In the genomic region with DNA sequence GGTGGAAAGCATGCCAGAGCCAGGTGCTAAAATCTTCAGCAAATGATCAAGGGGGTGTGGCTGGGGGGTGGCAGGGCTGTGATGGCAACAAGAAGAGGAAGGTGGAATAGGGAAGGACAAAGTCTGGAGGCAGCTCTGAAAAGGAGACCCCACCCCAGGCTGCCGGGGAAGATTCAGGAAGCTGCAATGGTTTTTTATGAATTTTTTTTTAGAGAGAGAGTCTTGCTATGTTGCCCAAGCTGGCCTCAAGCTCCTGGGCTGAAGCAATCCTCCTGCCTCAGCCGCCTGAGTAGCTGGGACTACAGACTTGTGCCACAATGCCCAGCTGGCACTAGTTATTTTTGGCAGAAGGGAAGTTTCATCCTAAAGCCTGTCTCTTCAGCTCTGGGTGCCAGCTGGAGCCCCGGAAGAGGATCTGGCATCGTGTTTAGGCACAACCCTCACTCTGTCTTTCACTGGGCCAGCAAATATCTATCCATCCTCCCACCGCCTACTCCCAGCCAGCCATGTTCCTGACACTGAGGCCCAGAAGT, we compare ENCODE assay signal across 23 cellular contexts. TPM values are rescaled to one million over a fixed set of nuclear protein-coding genes. Genes with fewer than 3 reads are reported as not detected.
DNase-seq lines count a peak whose midpoint lies in the region; ATAC-seq and TF ChIP-seq lines count a peak whose summit lies in the region.
"Had no signal": no experiment of that assay in that cellular context is flagged by ENCODE, and none has a peak within 500 bp of the region (broad histone marks: within the 10 kb centered on the region; RNA-seq: fewer than 3 reads in every experiment).

No MANE protein-coding gene starts in this region.

- WGBS in heart left ventricle, 4 donors: 56 to 73% (median 62%) methylated on average over 4 to 5 of the region's 5 CpGs

- no peak overlapping the region for H3K4me3 ChIP-seq in heart left ventricle
- peak overlapping the region in 1 of 2 experiments; percentile 16 for H3K4me3 ChIP-seq in neutrophil (ENCODE audit: low read depth in 1 of 2, low read length in 1 of 2)
- H3K4me3 ChIP-seq: neural progenitor cell, thyroid gland had no signal

- TF ChIP-seq POLR2A in heart left ventricle (IDR thresholded peaks at IDR 0.05): no peak

- no peak overlapping the region for H3K27ac Mint-ChIP-seq in T-helper 2 cell treated with Interferon-gamma antibody and Interleukin-4, amounts not matched to agents 5 μg/mL and 100 μg/mL, for 36 hours
- H3K27ac Mint-ChIP-seq: activated CD8-positive, alpha-beta T cell treated with anti-CD3 and anti-CD28 coated beads for 36 hours; neural progenitor cell; T-cell had no signal

- H3K4me1 Mint-ChIP-seq in T-helper 2 cell treated with Interferon-gamma antibody and Interleukin-4, amounts not matched to agents 5 μg/mL and 100 μg/mL, for 36 hours (ENCODE audit: low read depth): peaks cover 25% of the 10 kb centered on the region

- DNase-seq in DMS 273 (lab: John Stamatoyannopoulos, UW; ENCODE audit: unreplicated experiment): peak; percentile 95
- DNase-seq in NOMO-1 treated with DMSO at 0.1 percent for 48 hours (lab: John Stamatoyannopoulos, UW; ENCODE audit: unreplicated experiment): peak; percentile 38
- DNase-seq in heart left ventricle: peak in 2 of 5 donors; percentile 47 to 57
- DNase-seq in effector CD8-positive, alpha-beta T cell (lab: John Stamatoyannopoulos, UW): no peak
- DNase-seq in T-helper 2 cell treated with Interferon-gamma antibody and Interleukin-4, amounts not matched to agents 5 μg/mL and 100 μg/mL, for 36 hours (ENCODE audit: low spot score): no peak
- DNase-seq: activated CD8-positive, alpha-beta T cell treated with anti-CD3 and anti-CD28 coated beads for 36 hours; central memory CD4-positive, alpha-beta T cell; H9; Kasumi-1; mesenchymal stem cell; NCI-H146; NCI-H510A treated with DMSO at 0.1 percent for 48 hours; stimulated activated CD4-positive, alpha-beta T cell treated with anti-CD3 and anti-CD28 coated beads, Interleukin-4, amount 100 ng/mL, for 1 hour; T-cell; thyroid gland had no signal

- no peaks in the 10 kb centered on the region for H3K9me3 Mint-ChIP-seq in T-helper 2 cell treated with Interferon-gamma antibody and Interleukin-4, amounts not matched to agents 5 μg/mL and 100 μg/mL, for 36 hours
- H3K9me3 Mint-ChIP-seq: activated CD8-positive, alpha-beta T cell treated with anti-CD3 and anti-CD28 coated beads for 36 hours; activated T-helper 1 cell treated with anti-CD3 and anti-CD28 coated beads, Interleukin-12 subunit alpha, Interleukin-12 subunit beta, Interleukin-2, Interleukin-4 antibody, amounts not matched to agents 30 ng/mL and 10 ng/mL and 1 ng/mL, durations not matched to agents 14 hours and 24 hours and 36 hours; H9; neural progenitor cell; T-cell had no signal

- H3K27ac ChIP-seq in heart left ventricle (peak overlapping the region in 1 of 12 donors; percentile 18), neutrophil (peak overlapping the region; percentile 49)
- H3K27ac ChIP-seq: neural progenitor cell, thyroid gland, WERI-Rb-1 had no signal

- H3K9me3 ChIP-seq in heart left ventricle (no peaks in the 10 kb centered on the region), neutrophil (no peaks in the 10 kb centered on the region)
- H3K9me3 ChIP-seq: thyroid gland had no signal

- no peaks in the 10 kb centered on the region for H3K27me3 Mint-ChIP-seq in T-helper 2 cell treated with Interferon-gamma antibody and Interleukin-4, amounts not matched to agents 5 μg/mL and 100 μg/mL, for 36 hours (ENCODE audit: low read depth)
- H3K27me3 Mint-ChIP-seq: activated CD8-positive, alpha-beta T cell treated with anti-CD3 and anti-CD28 coated beads for 36 hours had no signal

- H3K4me1 ChIP-seq in heart left ventricle (peaks cover 0 to 33% (median 0%) of the 10 kb centered on the region in 12 donors), neutrophil (ENCODE audit: control insufficient read depth in 1 of 2, insufficient read depth in 1 of 2, low read depth in 1 of 2, low read length in 1 of 2) (peaks cover 25% of the 10 kb centered on the region in 2 experiments)
- H3K4me1 ChIP-seq: neural progenitor cell, thyroid gland had no signal

- H3K27me3 ChIP-seq in heart left ventricle (no peaks in the 10 kb centered on the region), neutrophil (no peaks in the 10 kb centered on the region)
- H3K27me3 ChIP-seq: thyroid gland had no signal

- intact Hi-C loops in heart left ventricle (cut with DNase I): no loop called here

- H3K36me3 Mint-ChIP-seq in T-helper 2 cell treated with Interferon-gamma antibody and Interleukin-4, amounts not matched to agents 5 μg/mL and 100 μg/mL, for 36 hours (ENCODE audit: low read depth): no peaks in the 10 kb centered on the region
- H3K36me3 Mint-ChIP-seq: neural progenitor cell, T-cell had no signal

- TF ChIP-seq CTCF in heart left ventricle (IDR thresholded peaks at IDR 0.05): no peak
- TF ChIP-seq CTCF in neutrophil (IDR thresholded peaks at IDR 0.05): no peak

- H3K4me3 Mint-ChIP-seq in T-helper 2 cell treated with Interferon-gamma antibody and Interleukin-4, amounts not matched to agents 5 μg/mL and 100 μg/mL, for 36 hours: no peak overlapping the region
- H3K4me3 Mint-ChIP-seq: activated CD8-positive, alpha-beta T cell treated with anti-CD3 and anti-CD28 coated beads for 36 hours; activated T-helper 1 cell treated with anti-CD3 and anti-CD28 coated beads, Interleukin-12 subunit alpha, Interleukin-12 subunit beta, Interleukin-2, Interleukin-4 antibody, amounts not matched to agents 30 ng/mL and 10 ng/mL and 1 ng/mL, durations not matched to agents 14 hours and 24 hours and 36 hours; H9; neural progenitor cell; T-cell had no signal

- no peaks in the 10 kb centered on the region for H3K36me3 ChIP-seq in heart left ventricle
- H3K36me3 ChIP-seq in neutrophil: no peaks in the 10 kb centered on the region
- H3K36me3 ChIP-seq: neural progenitor cell, thyroid gland, WERI-Rb-1 had no signal

- ATAC-seq in heart left ventricle (peak in 3 of 4 donors; percentile 12 to 63 (median 26)), GM21367 (IDR thresholded peaks at IDR 0.05; ENCODE audit: unreplicated experiment) (no peak), GM18498 (IDR thresholded peaks at IDR 0.05; ENCODE audit: unreplicated experiment) (no peak)
- ATAC-seq: activated CD8-positive, alpha-beta T cell treated with anti-CD3 and anti-CD28 coated beads for 36 hours; Panc1; T-cell had no signal

RNA-seq across cellular contexts. Expression of gene CES3, which starts 1.4 kb away (rescaled TPM):
- 1 to 10 TPM in 3 of 9 donors, under 1 TPM in 6; 0.51 to 1.7 (median 0.88) TPM for total RNA-seq in heart left ventricle
- 1 to 10 TPM in 1 of 2 donors, under 1 TPM in 1; 0.08 to 1.1 TPM for polyA plus RNA-seq in heart left ventricle
- total RNA-seq: fibroblast of villous mesenchyme had no signal

RNA-seq across cellular contexts. Expression of gene CES2, which starts 24.4 kb away (rescaled TPM):
- total RNA-seq in heart left ventricle: 100 to 1,000 TPM in 4 of 9 donors, 10 to 100 TPM in 5; 56.0 to 157 (median 78.8) TPM
- 100 to 1,000 TPM in 1 of 2 donors, 10 to 100 TPM in 1; 40.9 to 125 TPM for polyA plus RNA-seq in heart left ventricle

RNA-seq across cellular contexts. Expression of gene CIAO2B, which starts 25.5 kb away (rescaled TPM):
- total RNA-seq in heart left ventricle: 100 to 1,000 TPM; 103 to 188 (median 110) TPM
- 100 to 1,000 TPM; 265 to 669 TPM for polyA plus RNA-seq in heart left ventricle

RNA-seq across cellular contexts. Expression of gene CES4A, which starts 28.7 kb away (rescaled TPM):
- 10 to 100 TPM in 2 of 9 donors, 1 to 10 TPM in 7; 3.5 to 26.8 (median 7.1) TPM for total RNA-seq in heart left ventricle
- polyA plus RNA-seq in heart left ventricle: 10 to 100 TPM in 1 of 2 donors, 1 to 10 TPM in 1; 8.1 to 16.6 TPM

RNA-seq across cellular contexts. Expression of gene RRAD, which starts 34.4 kb away (rescaled TPM):
- 100 to 1,000 TPM in 7 of 9 donors, 10 to 100 TPM in 2; 57.5 to 298 (median 143) TPM for total RNA-seq in heart left ventricle
- polyA plus RNA-seq in heart left ventricle: 100 to 1,000 TPM; 152 to 277 TPM

Comparison
In these comparisons a context has a peak if more than half of its experiments do, and no peak if none do; other contexts are left out.
1. DNase-seq: peak in DMS 273 (single experiment) and NOMO-1 treated with DMSO at 0.1 percent for 48 hours (single experiment); none in effector CD8-positive, alpha-beta T cell (single experiment) and T-helper 2 cell treated with Interferon-gamma antibody and Interleukin-4, amounts not matched to agents 5 μg/mL and 100 μg/mL, for 36 hours (single experiment).
2. ATAC-seq: peak in heart left ventricle (3 of 4); none in GM21367 (single experiment) and GM18498 (single experiment).